ENCODE assay signal across 8 cellular contexts in genomic region chr2:195660265-195660890, GRCh38. TPM values are rescaled to one million over a fixed set of nuclear protein-coding genes. Genes with fewer than 3 reads are reported as not detected.
DNase-seq lines count a peak whose midpoint lies in the region; ATAC-seq, FAIRE-seq and TF ChIP-seq lines count a peak whose summit lies in the region.

No MANE protein-coding gene starts in this region.

- no peaks in the 10 kb centered on the region for H3K79me1 ChIP-seq in H9 (ENCODE audit: insufficient read depth, low read depth, low read length, poor library complexity, severe bottlenecking)

- no peak overlapping the region for H2AFZ ChIP-seq in H9 (ENCODE audit: low read length)

- FAIRE-seq in endometrium (lab: Jason Lieb, UNC) = peak; percentile 89

- TF ChIP-seq CTCF in H9 (conservative IDR thresholded peaks at IDR 0.05) (peak; percentile 92), nephron progenitor cell (IDR thresholded peaks at IDR 0.05) (peak; percentile 81)

- H3K23me2 ChIP-seq in H9 (ENCODE audit: insufficient read length, low read depth, low read length, poor library complexity, severe bottlenecking) = peaks cover 8% of the 10 kb centered on the region

- no peaks in the 10 kb centered on the region for H3K9me3 ChIP-seq in BLaER1
- no peaks in the 10 kb centered on the region for H3K9me3 ChIP-seq in H9 (ENCODE audit: control insufficient read depth, low read depth, low read length)

- no peak overlapping the region for H2BK5ac ChIP-seq in H9 (ENCODE audit: insufficient read length, low read length)

- H3K4me3 ChIP-seq in BLaER1 = peak overlapping the region; percentile 99

- H3K79me2 ChIP-seq in H9 (ENCODE audit: insufficient read depth, low read length) = peaks cover 20% of the 10 kb centered on the region; the same call in 1 of the 2 replicates

- H2AK5ac ChIP-seq in H9 (ENCODE audit: insufficient read length, low read length) = no peak overlapping the region

- H3K4me3 Mint-ChIP-seq in H9 (no peak overlapping the region), nephron progenitor cell (peak overlapping the region; percentile 97)
- H3K4me3 Mint-ChIP-seq in stimulated activated naive CD8-positive, alpha-beta T cell treated with anti-CD3 and anti-CD28 coated beads, Interleukin-15, amount 100 ng/mL, for 72 hours = peak overlapping the region; percentile 90 to 97

- DNase-seq in H9 = peak; percentile 40
- peak; percentile 83 for DNase-seq in NCI-H82 (lab: John Stamatoyannopoulos, UW)
- peak; percentile 68 for DNase-seq in activated CD8-positive, alpha-beta memory T cell treated with anti-CD3 and anti-CD28 coated beads, Interleukin-2, amount 50 U/mL, for 1 hour (ENCODE audit: extremely low read depth)
- peak; percentile 71 for DNase-seq in nephron progenitor cell
- peak; percentile 67 to 70 for DNase-seq in stimulated activated naive CD8-positive, alpha-beta T cell treated with anti-CD3 and anti-CD28 coated beads, Interleukin-15, amount 100 ng/mL, for 72 hours

- no peak overlapping the region for H3K14ac ChIP-seq in H9 (ENCODE audit: insufficient read depth, low read length)

- H4K20me1 ChIP-seq in BLaER1 (peaks cover 59% of the 10 kb centered on the region), H9 (ENCODE audit: control insufficient read depth, insufficient read depth, insufficient read length) (no peaks in the 10 kb centered on the region)

- no peak overlapping the region; the same call in 1 of the 2 replicates for H3K9ac ChIP-seq in BLaER1
- H3K9ac ChIP-seq in H9 (ENCODE audit: extremely low read depth, insufficient read length, low read length) = no peak overlapping the region

- no peak overlapping the region for H3K4ac ChIP-seq in H9 (ENCODE audit: low read depth, low read length)

- no CpG with 5 or more reads among the region's 5 CpGs for WGBS in H9 (ENCODE audit: extremely low coverage, insufficient read length, low lambda C conversion rate)

- no peak overlapping the region for H2BK20ac ChIP-seq in H9 (ENCODE audit: low read depth, low read length, poor library complexity, severe bottlenecking)

- H3K4me1 Mint-ChIP-seq in H9 (peaks cover 38 to 42% of the 10 kb centered on the region in 2 experiments), nephron progenitor cell (peaks cover 45% of the 10 kb centered on the region)
- peaks cover 51% of the 10 kb centered on the region for H3K4me1 Mint-ChIP-seq in stimulated activated naive CD8-positive, alpha-beta T cell treated with anti-CD3 and anti-CD28 coated beads, Interleukin-15, amount 100 ng/mL, for 72 hours

- H3K27ac ChIP-seq in BLaER1 = no peak overlapping the region
- H3K27ac ChIP-seq in H9 (ENCODE audit: insufficient read length, low read depth, low read length) = no peak overlapping the region

- H4K8ac ChIP-seq in H9 (replicated peaks; ENCODE audit: insufficient read length, low read depth, low read length) = no peak overlapping the region

- no peak overlapping the region for H4K91ac ChIP-seq in H9 (ENCODE audit: insufficient read length, low read depth, low read length)

- H3K36me3 Mint-ChIP-seq in H9 (ENCODE audit: insufficient read depth in 1 of 3, low read depth in 3 of 3) (peaks cover 0 to 9% (median 3%) of the 10 kb centered on the region in 3 experiments; a peak in 4 of 7 replicates), nephron progenitor cell (ENCODE audit: low read depth) (no peaks in the 10 kb centered on the region)

- no peaks in the 10 kb centered on the region for H3K27me3 ChIP-seq in BLaER1
- H3K27me3 ChIP-seq in H9 (ENCODE audit: insufficient read depth, low read length) = no peaks in the 10 kb centered on the region

- H3K36me3 ChIP-seq in BLaER1 = no peaks in the 10 kb centered on the region

- H2BK15ac ChIP-seq in H9 (ENCODE audit: low read depth, low read length) = no peak overlapping the region

- no peak overlapping the region for H2BK120ac ChIP-seq in H9 (ENCODE audit: low read depth, low read length, poor library complexity, severe bottlenecking)

- peak overlapping the region; percentile 88 for H3K4me2 ChIP-seq in BLaER1
- no peak overlapping the region for H3K4me2 ChIP-seq in H9 (ENCODE audit: insufficient read depth, insufficient read length, low read length)

- 0 out of 5 replicates have a peak, but pooled peaks cover 0 to 2% of the 10 kb centered on the region in 2 experiments for H3K9me3 Mint-ChIP-seq in H9
- peaks cover 3% of the 10 kb centered on the region for H3K9me3 Mint-ChIP-seq in nephron progenitor cell
- H3K9me3 Mint-ChIP-seq in stimulated activated naive CD8-positive, alpha-beta T cell treated with anti-CD3 and anti-CD28 coated beads, Interleukin-15, amount 100 ng/mL, for 72 hours = no peaks in the 10 kb centered on the region

- H3K4me1 ChIP-seq in BLaER1 = peaks cover 24% of the 10 kb centered on the region
- no peaks in the 10 kb centered on the region; the same call in 1 of the 2 replicates for H3K4me1 ChIP-seq in H9 (ENCODE audit: insufficient read depth, low read length)

- H3T11ph ChIP-seq in H9 (ENCODE audit: low read length) = no peak overlapping the region

- H3K56ac ChIP-seq in H9 (ENCODE audit: insufficient read length, low read depth, low read length) = no peak overlapping the region

- H3K18ac ChIP-seq in H9 (ENCODE audit: insufficient read length, low read depth, low read length) = no peak overlapping the region

- no peak overlapping the region for H2BK12ac ChIP-seq in H9 (ENCODE audit: insufficient read length, low read depth, low read length)

- H3K27me3 Mint-ChIP-seq in H9 (ENCODE audit: low read depth) = no peaks in the 10 kb centered on the region; the same call in 1 of the 2 replicates
- H3K27me3 Mint-ChIP-seq in nephron progenitor cell (ENCODE audit: low read depth, poor library complexity) = peaks cover 2% of the 10 kb centered on the region
- H3K27me3 Mint-ChIP-seq in stimulated activated naive CD8-positive, alpha-beta T cell treated with anti-CD3 and anti-CD28 coated beads, Interleukin-15, amount 100 ng/mL, for 72 hours = no peaks in the 10 kb centered on the region

- H4K5ac ChIP-seq in H9 (ENCODE audit: insufficient read length, low read depth, low read length) = no peak overlapping the region

- H3K27ac Mint-ChIP-seq in H9 (peak overlapping the region in 2 of 3 experiments; percentile 78 to 81; a peak in 4 of 7 replicates), nephron progenitor cell (no peak overlapping the region)
- H3K27ac Mint-ChIP-seq in stimulated activated naive CD8-positive, alpha-beta T cell treated with anti-CD3 and anti-CD28 coated beads, Interleukin-15, amount 100 ng/mL, for 72 hours = peak overlapping the region; percentile 99 to 100

- no peak overlapping the region for H3K23ac ChIP-seq in H9 (ENCODE audit: insufficient read length, low read depth, low read length)

- no peak for ATAC-seq in stimulated activated naive CD8-positive, alpha-beta T cell treated with anti-CD3 and anti-CD28 coated beads, Interleukin-15, amount 100 ng/mL, for 72 hours
- ATAC-seq in HG02973 (IDR thresholded peaks at IDR 0.05; ENCODE audit: unreplicated experiment) = no peak

RNA-seq across cellular contexts. Expression of gene SLC39A10, which starts 3.4 kb away (rescaled TPM):
- 156 and 161 TPM in 2 replicates for total RNA-seq in H9 (2021)

Comparison
In these comparisons a context has a peak if more than half of its experiments do, and no peak if none do; other contexts are left out.
1. H3K4me3 Mint-ChIP-seq: peak in nephron progenitor cell (single experiment) and stimulated activated naive CD8-positive, alpha-beta T cell treated with anti-CD3 and anti-CD28 coated beads, Interleukin-15, amount 100 ng/mL, for 72 hours (2 of 2); none in H9 (0 of 2).
2. Peak in every context shown above with its lines, with median percentiles within 50 percentile points of each other: DNase-seq.